Comparison of ENCODE assay signal across 1 cellular context in genomic region chr9:37197158-37198033, GRCh38.
TF ChIP-seq lines count a peak whose summit lies in the region.

No MANE protein-coding gene starts in this region.

TF ChIP-seq in K562, 482 proteins besides CTCF, POLR2A, EP300 and RAD21 (continued from another document and continues in another):
- TF ChIP-seq AFF1 (IDR thresholded peaks at IDR 0.05; ENCODE audit: low read depth in 1 of 2, partially characterized antibody in 2 of 2) (no peak), SMARCB1 (IDR thresholded peaks at IDR 0.05; ENCODE audit: insufficient read length, low read depth) (peak; percentile 69), MBD1 (CRISPR knock-in tag; IDR thresholded peaks at IDR 0.05) (no peak), ZNF639 (CRISPR knock-in tag; conservative IDR thresholded peaks at IDR 0.05 in 1 of 2, IDR thresholded peaks at IDR 0.05 in 1 of 2) (peak in 1 of 2 experiments; percentile 91; a peak in 2 of 4 replicates), HCFC1 (IDR thresholded peaks at IDR 0.05; ENCODE audit: low read depth, low read length) (no peak), ZNF589 (CRISPR knock-in tag; IDR thresholded peaks at IDR 0.05; ENCODE audit: low read depth) (peak; percentile 88), PRPF4 (IDR thresholded peaks at IDR 0.05; ENCODE audit: insufficient read depth, low read depth, low read length, poor library complexity, severe bottlenecking) (no peak), XRCC3 (IDR thresholded peaks at IDR 0.05) (no peak), KDM2B (CRISPR knock-in tag; IDR thresholded peaks at IDR 0.05) (no peak), EP400 (IDR thresholded peaks at IDR 0.05) (peak; percentile 73), ZC3H8 (IDR thresholded peaks at IDR 0.05) (no peak), SRF (CRISPR knock-in tag; IDR thresholded peaks at IDR 0.05) (no peak), HNRNPH1 (optimal IDR thresholded peaks at IDR 0.05; ENCODE audit: low read depth, low read length) (no peak), ZNF780A (CRISPR knock-in tag; IDR thresholded peaks at IDR 0.05) (no peak), HMG20B (CRISPR knock-in tag; IDR thresholded peaks at IDR 0.05) (no peak), SIN3B (IDR thresholded peaks at IDR 0.05; ENCODE audit: low read depth) (no peak), CHD1 (IDR thresholded peaks at IDR 0.05; ENCODE audit: low read length) (no peak), FOS (IDR thresholded peaks at IDR 0.05; ENCODE audit: extremely low read depth, insufficient read length) (no peak), ZNF561 (CRISPR knock-in tag; conservative IDR thresholded peaks at IDR 0.05) (no peak), POLR2B (IDR thresholded peaks at IDR 0.05; ENCODE audit: low read depth, partially characterized antibody) (no peak), NCOA2 (IDR thresholded peaks at IDR 0.05; ENCODE audit: partially characterized antibody in 2 of 2) (peak; percentile 71 to 84), HEY1 (CRISPR knock-in tag; IDR thresholded peaks at IDR 0.05; ENCODE audit: borderline replicate concordance) (peak; percentile 91), ZNF436 (CRISPR knock-in tag; IDR thresholded peaks at IDR 0.05) (no peak), RBM34 (IDR thresholded peaks at IDR 0.05; ENCODE audit: borderline replicate concordance, insufficient read depth, low read length) (no peak), ZNF655 (CRISPR knock-in tag; IDR thresholded peaks at IDR 0.05) (no peak), ZNF239 (CRISPR knock-in tag; IDR thresholded peaks at IDR 0.05) (peak; percentile 57; the same call in 1 of the 2 replicates), OTX1 (CRISPR knock-in tag; IDR thresholded peaks at IDR 0.05) (0 out of 2 replicates have a peak, but pooled peaks have one; percentile 24), SUPT5H (IDR thresholded peaks at IDR 0.05) (no peak), ZNF609 (CRISPR knock-in tag; IDR thresholded peaks at IDR 0.05; ENCODE audit: borderline replicate concordance) (no peak), ZNF583 (CRISPR knock-in tag; IDR thresholded peaks at IDR 0.05) (0 out of 2 replicates have a peak, but pooled peaks have one; percentile 16), JUND (IDR thresholded peaks at IDR 0.05; ENCODE audit: borderline replicate concordance, low read depth, low read length) (peak; percentile 88), JUND (tag; IDR thresholded peaks at IDR 0.05; ENCODE audit: borderline replicate concordance, low read depth, low read length) (peak; percentile 42; the same call in 1 of the 3 replicates), NCOA1 (IDR thresholded peaks at IDR 0.05; ENCODE audit: low read depth) (no peak), USF2 (CRISPR knock-in tag; IDR thresholded peaks at IDR 0.05) (no peak), TCF7L2 (IDR thresholded peaks at IDR 0.05; ENCODE audit: low read depth, low read length) (no peak), COPS2 (conservative IDR thresholded peaks at IDR 0.05) (no peak), ZNF785 (CRISPR knock-in tag; IDR thresholded peaks at IDR 0.05) (no peak), ZBTB1 (CRISPR knock-in tag; IDR thresholded peaks at IDR 0.05; ENCODE audit: borderline replicate concordance, low read depth) (no peak), MTA3 (IDR thresholded peaks at IDR 0.05; ENCODE audit: borderline replicate concordance) (no peak), NFATC3 (IDR thresholded peaks at IDR 0.05) (no peak), DPF2 (IDR thresholded peaks at IDR 0.05) (no peak), CC2D1A (IDR thresholded peaks at IDR 0.05) (no peak), CXXC5 (CRISPR knock-in tag; IDR thresholded peaks at IDR 0.05) (peak; percentile 81), PML (IDR thresholded peaks at IDR 0.05; ENCODE audit: low read length) (peak; percentile 99), CHCHD3 (CRISPR knock-in tag; IDR thresholded peaks at IDR 0.05) (no peak), POLR3G (IDR thresholded peaks at IDR 0.05; ENCODE audit: extremely low read depth, insufficient read length, insufficient replicate concordance) (no peak), PPARD (CRISPR knock-in tag; IDR thresholded peaks at IDR 0.05) (no peak), KAT7 (CRISPR knock-in tag; IDR thresholded peaks at IDR 0.05; ENCODE audit: borderline replicate concordance) (no peak)
